In the genomic region with DNA sequence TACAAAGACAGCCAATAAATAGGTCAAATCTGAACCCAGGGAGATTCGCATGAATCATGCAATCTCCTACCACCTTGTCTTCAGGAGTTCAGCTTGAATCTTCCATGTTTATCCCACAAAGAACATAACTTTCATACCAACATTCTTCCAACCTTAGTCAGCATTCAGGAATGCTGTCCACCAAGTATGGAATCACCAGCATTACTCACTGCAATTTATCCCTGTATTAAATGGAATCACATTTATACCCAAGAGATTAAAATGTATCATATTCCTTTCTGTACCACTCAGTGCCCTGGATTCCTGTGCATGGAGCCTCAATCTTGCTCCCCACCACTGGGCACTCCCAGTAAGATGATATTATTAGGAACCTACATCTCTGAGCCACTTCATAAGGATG, we compare ENCODE assay signal across 1 cellular context.
TF ChIP-seq lines count a peak whose summit lies in the region.

No MANE protein-coding gene starts in this region.

TF ChIP-seq in HepG2, 621 proteins besides CTCF, POLR2A, EP300 and RAD21 (continued from another document):
- TF ChIP-seq, protein P1, sequence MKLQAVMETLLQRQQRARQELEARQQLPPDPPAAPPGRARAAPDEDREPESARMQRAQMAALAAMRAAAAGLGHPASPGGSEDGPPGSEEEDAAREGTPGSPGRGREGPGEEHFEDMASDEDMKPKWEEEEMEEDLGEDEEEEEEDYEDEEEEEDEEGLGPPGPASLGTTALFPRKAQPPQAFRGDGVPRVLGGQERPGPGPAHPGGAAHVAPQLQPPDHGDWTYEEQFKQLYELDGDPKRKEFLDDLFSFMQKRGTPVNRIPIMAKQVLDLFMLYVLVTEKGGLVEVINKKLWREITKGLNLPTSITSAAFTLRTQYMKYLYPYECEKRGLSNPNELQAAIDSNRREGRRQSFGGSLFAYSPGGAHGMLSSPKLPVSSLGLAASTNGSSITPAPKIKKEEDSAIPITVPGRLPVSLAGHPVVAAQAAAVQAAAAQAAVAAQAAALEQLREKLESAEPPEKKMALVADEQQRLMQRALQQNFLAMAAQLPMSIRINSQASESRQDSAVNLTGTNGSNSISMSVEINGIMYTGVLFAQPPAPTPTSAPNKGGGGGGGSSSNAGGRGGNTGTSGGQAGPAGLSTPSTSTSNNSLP (IDR thresholded peaks at IDR 0.05; ENCODE audit: low read depth, low read length), result peak; percentile 41; the same call in 1 of the 2 replicates
TF ChIP-seq in HepG2: peak in this region for 4.
